Comparison of ENCODE assay signal across 17 cellular contexts in the genomic region with DNA sequence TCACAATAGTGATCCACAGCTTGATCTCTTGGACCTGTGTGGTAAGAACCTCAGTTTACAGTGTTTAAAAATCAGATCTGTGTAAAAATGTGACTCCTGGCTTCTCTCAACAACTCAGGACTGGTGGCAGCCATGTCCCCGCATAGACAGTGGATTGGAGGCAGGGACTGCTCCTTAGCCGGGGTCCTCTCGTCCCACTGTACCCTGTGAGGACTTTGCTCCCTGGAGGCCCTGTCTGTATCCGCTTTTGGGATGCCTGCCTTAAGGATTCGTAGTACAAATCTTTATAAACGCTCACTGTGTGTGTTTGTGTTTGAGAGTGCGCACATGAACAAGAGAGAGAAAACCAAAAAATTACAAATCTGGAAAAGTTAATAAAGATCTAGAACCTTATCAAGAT.
DNase-seq lines count a peak whose midpoint lies in the region; ATAC-seq and TF ChIP-seq lines count a peak whose summit lies in the region.
"Had no signal": no experiment of that assay in that cellular context is flagged by ENCODE, and none has a peak within 500 bp of the region (broad histone marks: within the 10 kb centered on the region; RNA-seq: fewer than 3 reads in every experiment).

No MANE protein-coding gene starts in this region.

- peaks cover 24% of the 10 kb centered on the region for H3K9me3 ChIP-seq in BLaER1
- no peaks in the 10 kb centered on the region for H3K9me3 ChIP-seq in PC-9 (ENCODE audit: insufficient read depth, low read depth)
- H3K9me3 ChIP-seq in esophagus squamous epithelium: no peaks in the 10 kb centered on the region
- H3K9me3 ChIP-seq in WERI-Rb-1 (ENCODE audit: severe bottlenecking): no peaks in the 10 kb centered on the region
- H3K9me3 ChIP-seq: Caco-2 had no signal

- H3K27me3 ChIP-seq in BLaER1 (no peaks in the 10 kb centered on the region), PC-9 (ENCODE audit: insufficient read depth, low read depth) (no peaks in the 10 kb centered on the region), esophagus squamous epithelium (no peaks in the 10 kb centered on the region), WERI-Rb-1 (ENCODE audit: insufficient read depth, low read depth, severe bottlenecking) (no peaks in the 10 kb centered on the region)

- CTCF ChIA-PET in PC-9 (lab: Charles Lee): no interaction called here

- H3K4me3 ChIP-seq in BLaER1: no peak overlapping the region
- no peak overlapping the region for H3K4me3 ChIP-seq in PC-9
- H3K4me3 ChIP-seq in esophagus squamous epithelium: no peak overlapping the region
- H3K4me3 ChIP-seq in WERI-Rb-1 (ENCODE audit: low read depth, low read length): no peak overlapping the region
- H3K4me3 ChIP-seq: GM23338 had no signal

- no peak overlapping the region for H2AFZ ChIP-seq in PC-9
- H2AFZ ChIP-seq: GM23338 had no signal

- H3K27ac ChIP-seq in BLaER1: peak overlapping the region; percentile 95
- H3K27ac ChIP-seq in PC-9: peak overlapping the region; percentile 76
- peak overlapping the region; percentile 54 to 89 (median 81) for H3K27ac ChIP-seq in esophagus squamous epithelium
- H3K27ac ChIP-seq in WERI-Rb-1: no peak overlapping the region
- H3K27ac ChIP-seq: KMS-11 had no signal

- no TSS peak for BruUV-seq in PC-9 (replicated peaks; lab: Mats Ljungman, UMichigan)

- POLR2A ChIA-PET in PC-9 (lab: Charles Lee; ENCODE audit: unreplicated experiment): no interaction called here

- H4K20me1 ChIP-seq in BLaER1 (no peaks in the 10 kb centered on the region), PC-9 (ENCODE audit: insufficient read depth) (no peaks in the 10 kb centered on the region)

- no peaks in the 10 kb centered on the region for H3K9me2 ChIP-seq in PC-9 (ENCODE audit: insufficient read depth)

- no peak for TF ChIP-seq POLR2A in esophagus squamous epithelium (IDR thresholded peaks at IDR 0.05)

- ATAC-seq in HG03432 (IDR thresholded peaks at IDR 0.05; ENCODE audit: unreplicated experiment) (no peak), HG03139 (IDR thresholded peaks at IDR 0.05; ENCODE audit: unreplicated experiment) (no peak)
- ATAC-seq: GM23338 had no signal

- peak overlapping the region; percentile 85 for H3K9ac ChIP-seq in BLaER1
- H3K9ac ChIP-seq: KMS-11 had no signal

- H3K36me3 ChIP-seq in BLaER1 (peaks cover 24% of the 10 kb centered on the region), PC-9 (ENCODE audit: low read depth) (no peaks in the 10 kb centered on the region), esophagus squamous epithelium (peaks cover 0 to 6% (median 0%) of the 10 kb centered on the region in 3 donors), WERI-Rb-1 (no peaks in the 10 kb centered on the region)

- no peaks in the 10 kb centered on the region for H3K79me2 ChIP-seq in PC-9 (ENCODE audit: low read depth)

- H3F3A ChIP-seq in PC-9 (ENCODE audit: insufficient read depth, low read depth): peaks cover 4% of the 10 kb centered on the region

- WGBS in esophagus squamous epithelium, 2 donors: 66 to 82% methylated on average over 7 of the region's 7 CpGs

- DNase-seq in PC-9 (no peak), esophagus squamous epithelium (lab: John Stamatoyannopoulos, UW) (no peak), posterior vena cava (ENCODE audit: low spot score) (peak; percentile 15), OCI-M1 (lab: John Stamatoyannopoulos, UW) (no peak), WERI-Rb-1 (no peak)
- DNase-seq: Caco-2, MM.1S, NCI-H1105, NCI-H1694 treated with DMSO at 0.1 percent for 48 hours, NCI-H345, NCI-H526 treated with DMSO at 0.1 percent for 48 hours, Right ventricle myocardium superior had no signal

- intact Hi-C loops in PC-9 (cut with micrococcal nuclease; ENCODE audit: unreplicated experiment) (no loop called here), esophagus squamous epithelium (cut with DNase I) (no loop called here), posterior vena cava (cut with DNase I) (no loop called here)

- H3K4me2 ChIP-seq in BLaER1: peak overlapping the region; percentile 87
- H3K4me2 ChIP-seq in PC-9: no peak overlapping the region
- H3K4me2 ChIP-seq: GM23338, KMS-11 had no signal

- H3K4me1 ChIP-seq in BLaER1: peaks cover 87% of the 10 kb centered on the region
- peaks cover 16% of the 10 kb centered on the region for H3K4me1 ChIP-seq in PC-9 (replicated peaks; ENCODE audit: insufficient read depth)
- peaks cover 22 to 88% (median 23%) of the 10 kb centered on the region in 3 donors for H3K4me1 ChIP-seq in esophagus squamous epithelium
- H3K4me1 ChIP-seq: Caco-2 had no signal

- no peak for TF ChIP-seq CTCF in PC-9 (conservative IDR thresholded peaks at IDR 0.05)
- TF ChIP-seq CTCF in esophagus squamous epithelium (IDR thresholded peaks at IDR 0.05): no peak
- TF ChIP-seq CTCF in WERI-Rb-1 (IDR thresholded peaks at IDR 0.05; ENCODE audit: low read depth, low read length): no peak
